In the genomic region with DNA sequence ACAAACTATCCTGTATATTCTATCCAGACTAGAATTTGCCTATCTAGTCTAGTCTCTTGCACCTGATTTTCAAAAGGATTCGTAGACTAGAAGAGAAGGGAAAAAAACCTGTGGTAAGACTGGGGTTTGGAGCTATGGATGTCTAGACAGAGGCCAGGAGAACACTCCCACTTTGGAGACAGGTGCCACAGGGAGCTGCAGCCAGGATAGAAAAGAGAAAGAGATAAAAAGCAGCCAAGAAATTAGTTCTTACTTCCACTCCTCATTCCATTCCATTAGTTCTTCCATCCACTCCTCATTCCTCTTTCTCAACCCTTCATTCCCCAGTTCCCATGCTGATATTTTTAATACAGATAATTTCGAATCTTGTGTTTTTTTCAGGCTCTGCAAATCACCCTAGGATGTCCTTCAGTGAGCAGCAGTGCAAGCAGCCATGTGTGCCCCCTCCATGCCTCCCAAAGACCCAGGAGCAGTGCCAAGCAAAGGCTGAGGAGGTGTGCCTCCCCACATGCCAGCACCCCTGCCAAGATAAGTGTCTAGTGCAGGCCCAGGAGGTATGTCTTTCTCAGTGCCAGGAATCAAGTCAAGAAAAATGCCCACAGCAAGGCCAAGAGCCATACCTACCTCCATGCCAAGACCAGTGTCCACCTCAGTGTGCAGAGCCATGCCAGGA, we compare ENCODE assay signal across 39 cellular contexts. TPM values are rescaled to one million over a fixed set of nuclear protein-coding genes. Genes with fewer than 3 reads are reported as not detected.
"Had no signal": no experiment of that assay in that cellular context is flagged by ENCODE, and none has a peak within 500 bp of the region (broad histone marks: within the 10 kb centered on the region; RNA-seq: fewer than 3 reads in every experiment).

No MANE protein-coding gene starts in this region.

- H3K27ac ChIP-seq: ascending aorta, cardiac muscle cell, VCaP had no signal

- H3K4me1 Mint-ChIP-seq: activated CD4-positive, alpha-beta T cell treated with anti-CD3 and anti-CD28 coated beads for 36 hours; activated naive CD8-positive, alpha-beta T cell treated with anti-CD3 and anti-CD28 coated beads, Interleukin-2, amount 50 U/mL, for 24 hours; brain; WTC11 had no signal

- H3K27me3 ChIP-seq: ascending aorta, cardiac muscle cell had no signal

- FAIRE-seq: bronchial epithelial cell, TTC549 had no signal

- H3K9me3 ChIP-seq: ascending aorta had no signal

- H3K27ac Mint-ChIP-seq: activated CD4-positive, alpha-beta memory T cell treated with anti-CD3 and anti-CD28 coated beads, Interleukin-2, amount 10 ng/mL, durations not matched to agents 7 days and 5 days; activated CD4-positive, alpha-beta T cell treated with anti-CD3 and anti-CD28 coated beads for 36 hours; activated CD4-positive, alpha-beta T cell treated with anti-CD3 and anti-CD28 coated beads, Interleukin-2, amount 10 ng/mL, durations not matched to agents 7 days and 5 days; activated CD8-positive, alpha-beta memory T cell treated with anti-CD3 and anti-CD28 coated beads, Interleukin-2, amount 10 ng/mL, durations not matched to agents 7 days and 5 days; activated CD8-positive, alpha-beta T cell treated with anti-CD3 and anti-CD28 coated beads, Interleukin-2, amount 10 ng/mL, durations not matched to agents 7 days and 5 days; activated naive CD8-positive, alpha-beta T cell; activated naive CD8-positive, alpha-beta T cell treated with anti-CD3 and anti-CD28 coated beads, Interleukin-2, amount 10 ng/mL, durations not matched to agents 7 days and 5 days; activated naive CD8-positive, alpha-beta T cell treated with anti-CD3 and anti-CD28 coated beads, Interleukin-2, amount 50 U/mL, for 24 hours; activated T-cell treated with anti-CD3 and anti-CD28 coated beads, Interleukin-2, amount 50 U/mL, for 24 hours; activated T-helper 2 cell treated with anti-CD3 and anti-CD28 coated beads, Interferon-gamma antibody, Interleukin-2, Interleukin-4, amounts not matched to agents 10 μg/mL and 5 μg/mL and 100 μg/mL, durations not matched to agents 14 hours and 24 hours and 36 hours; brain; T-helper 1 cell treated with Interleukin-12 subunit alpha and Interleukin-12 subunit beta and Interleukin-4 antibody, amounts not matched to agents 30 μg/mL and 1 μg/mL, for 36 hours; T-helper 2 cell treated with Interferon-gamma antibody and Interleukin-4, amounts not matched to agents 5 μg/mL and 100 μg/mL, for 36 hours; WTC11 had no signal

- H3K36me3 Mint-ChIP-seq: activated CD8-positive, alpha-beta memory T cell treated with anti-CD3 and anti-CD28 coated beads, Interleukin-2, amount 10 ng/mL, durations not matched to agents 7 days and 5 days; activated naive CD8-positive, alpha-beta T cell; activated naive CD8-positive, alpha-beta T cell treated with anti-CD3 and anti-CD28 coated beads, Interleukin-2, amount 10 ng/mL, durations not matched to agents 7 days and 5 days; brain; WTC11 had no signal

- H3K36me3 ChIP-seq: ascending aorta, cardiac muscle cell had no signal

- DNase-seq: activated CD4-positive, alpha-beta memory T cell treated with anti-CD3 and anti-CD28 coated beads, Interleukin-2, amount 10 ng/mL, durations not matched to agents 7 days and 5 days; activated CD4-positive, alpha-beta T cell treated with anti-CD3 and anti-CD28 coated beads for 1 hour; activated CD4-positive, alpha-beta T cell treated with anti-CD3 and anti-CD28 coated beads for 36 hours; activated CD4-positive, alpha-beta T cell treated with anti-CD3 and anti-CD28 coated beads for 48 hours; activated CD4-positive, alpha-beta T cell treated with anti-CD3 and anti-CD28 coated beads, Interleukin-2, amount 10 ng/mL, durations not matched to agents 7 days and 5 days; activated CD4-positive, alpha-beta T cell treated with anti-CD3 and anti-CD28 coated beads, Interleukin-2, amount 50 U/mL, for 48 hours; activated CD4-positive, CD25-positive, alpha-beta regulatory T cell; activated CD8-positive, alpha-beta memory T cell treated with anti-CD3 and anti-CD28 coated beads for 24 hours; activated CD8-positive, alpha-beta memory T cell treated with anti-CD3 and anti-CD28 coated beads, Interleukin-2, amount 10 ng/mL, durations not matched to agents 7 days and 5 days; activated CD8-positive, alpha-beta memory T cell treated with anti-CD3 and anti-CD28 coated beads, Interleukin-2, amount 50 U/mL, for 48 hours; activated CD8-positive, alpha-beta T cell treated with anti-CD3 and anti-CD28 coated beads, Interleukin-2, amount 10 ng/mL, durations not matched to agents 7 days and 5 days; activated effector memory CD4-positive, alpha-beta T cell treated with Interleukin-2 at 50 U/mL for 16 hours; activated gamma-delta T cell; activated naive CD4-positive, alpha-beta T cell treated with anti-CD3 and anti-CD28 coated beads, Interleukin-2, amount 50 U/mL, for 16 hours; activated naive CD4-positive, alpha-beta T cell treated with Interleukin-2 at 50 U/mL for 16 hours; activated naive CD8-positive, alpha-beta T cell treated with anti-CD3 and anti-CD28 coated beads, Interleukin-2, amount 10 ng/mL, durations not matched to agents 7 days and 5 days; activated naive CD8-positive, alpha-beta T cell treated with anti-CD3 and anti-CD28 coated beads, Interleukin-2, amount 50 U/mL, for 24 hours; activated T-cell treated with anti-CD3 and anti-CD28 coated beads, Interleukin-2, amount 50 U/mL, for 24 hours; activated T-cell treated with anti-CD3 and anti-CD28 coated beads, Interleukin-2, amount 50 U/mL, for 48 hours; amygdala; anterior cingulate cortex; caudate nucleus; cerebellar nuclear complex; T-helper 1 cell; T-helper 2 cell; T-helper 9 cell had no signal

- H3K4me3 ChIP-seq: ascending aorta, cardiac muscle cell had no signal

- H3K9me3 Mint-ChIP-seq: activated CD4-positive, alpha-beta memory T cell treated with anti-CD3 and anti-CD28 coated beads, Interleukin-2, amount 10 ng/mL, durations not matched to agents 7 days and 5 days; activated CD4-positive, alpha-beta T cell treated with anti-CD3 and anti-CD28 coated beads, Interleukin-2, amount 10 ng/mL, durations not matched to agents 7 days and 5 days; activated naive CD8-positive, alpha-beta T cell treated with anti-CD3 and anti-CD28 coated beads, Interleukin-2, amount 10 ng/mL, durations not matched to agents 7 days and 5 days; activated naive CD8-positive, alpha-beta T cell treated with anti-CD3 and anti-CD28 coated beads, Interleukin-2, amount 50 U/mL, for 24 hours; activated T-cell treated with anti-CD3 and anti-CD28 coated beads, Interleukin-2, amount 50 U/mL, for 24 hours; activated T-helper 2 cell treated with anti-CD3 and anti-CD28 coated beads, Interferon-gamma antibody, Interleukin-2, Interleukin-4, amounts not matched to agents 10 μg/mL and 5 μg/mL and 100 μg/mL, durations not matched to agents 14 hours and 24 hours and 36 hours; central memory CD8-positive, alpha-beta T cell; T-helper 1 cell treated with Interleukin-12 subunit alpha and Interleukin-12 subunit beta and Interleukin-4 antibody, amounts not matched to agents 30 μg/mL and 1 μg/mL, for 36 hours; T-helper 2 cell treated with Interferon-gamma antibody and Interleukin-4, amounts not matched to agents 5 μg/mL and 100 μg/mL, for 36 hours; WTC11 had no signal

- H3K4me3 Mint-ChIP-seq: activated CD4-positive, alpha-beta memory T cell treated with anti-CD3 and anti-CD28 coated beads, Interleukin-2, amount 10 ng/mL, durations not matched to agents 7 days and 5 days; activated CD4-positive, alpha-beta T cell treated with anti-CD3 and anti-CD28 coated beads for 36 hours; activated CD4-positive, alpha-beta T cell treated with anti-CD3 and anti-CD28 coated beads, Interleukin-2, amount 10 ng/mL, durations not matched to agents 7 days and 5 days; activated CD8-positive, alpha-beta memory T cell treated with anti-CD3 and anti-CD28 coated beads, Interleukin-2, amount 10 ng/mL, durations not matched to agents 7 days and 5 days; activated CD8-positive, alpha-beta T cell treated with anti-CD3 and anti-CD28 coated beads, Interleukin-2, amount 10 ng/mL, durations not matched to agents 7 days and 5 days; activated naive CD8-positive, alpha-beta T cell; activated naive CD8-positive, alpha-beta T cell treated with anti-CD3 and anti-CD28 coated beads, Interleukin-2, amount 10 ng/mL, durations not matched to agents 7 days and 5 days; activated naive CD8-positive, alpha-beta T cell treated with anti-CD3 and anti-CD28 coated beads, Interleukin-2, amount 50 U/mL, for 24 hours; activated T-cell treated with anti-CD3 and anti-CD28 coated beads, Interleukin-2, amount 50 U/mL, for 24 hours; brain; central memory CD8-positive, alpha-beta T cell; T-helper 1 cell treated with Interleukin-12 subunit alpha and Interleukin-12 subunit beta and Interleukin-4 antibody, amounts not matched to agents 30 μg/mL and 1 μg/mL, for 36 hours; T-helper 2 cell treated with Interferon-gamma antibody and Interleukin-4, amounts not matched to agents 5 μg/mL and 100 μg/mL, for 36 hours; WTC11 had no signal

- H3K4me1 ChIP-seq: ascending aorta had no signal

RNA-seq across cellular contexts. Expression of gene PRR9, which starts 0.5 kb away (rescaled TPM):
- total RNA-seq: activated CD4-positive, alpha-beta memory T cell treated with anti-CD3 and anti-CD28 coated beads, Interleukin-2, amount 10 ng/mL, durations not matched to agents 7 days and 5 days; activated CD4-positive, alpha-beta T cell treated with anti-CD3 and anti-CD28 coated beads for 36 hours; activated CD4-positive, alpha-beta T cell treated with anti-CD3 and anti-CD28 coated beads, Interleukin-2, amount 10 ng/mL, durations not matched to agents 7 days and 5 days; activated CD8-positive, alpha-beta memory T cell treated with anti-CD3 and anti-CD28 coated beads, Interleukin-2, amount 10 ng/mL, durations not matched to agents 7 days and 5 days; activated CD8-positive, alpha-beta T cell treated with anti-CD3 and anti-CD28 coated beads, Interleukin-2, amount 10 ng/mL, durations not matched to agents 7 days and 5 days; activated naive CD8-positive, alpha-beta T cell treated with anti-CD3 and anti-CD28 coated beads, Interleukin-2, amount 10 ng/mL, durations not matched to agents 7 days and 5 days; activated T-helper 2 cell treated with anti-CD3 and anti-CD28 coated beads, Interferon-gamma antibody, Interleukin-2, Interleukin-4, amounts not matched to agents 10 μg/mL and 5 μg/mL and 100 μg/mL, durations not matched to agents 14 hours and 24 hours and 36 hours; ascending aorta; bronchial epithelial cell; cardiac muscle cell; chondrocyte; WTC11 had no signal

RNA-seq across cellular contexts. Expression of gene LELP1, which starts 14.7 kb away (rescaled TPM):
- total RNA-seq: activated CD4-positive, alpha-beta memory T cell treated with anti-CD3 and anti-CD28 coated beads, Interleukin-2, amount 10 ng/mL, durations not matched to agents 7 days and 5 days; activated CD4-positive, alpha-beta T cell treated with anti-CD3 and anti-CD28 coated beads for 36 hours; activated CD4-positive, alpha-beta T cell treated with anti-CD3 and anti-CD28 coated beads, Interleukin-2, amount 10 ng/mL, durations not matched to agents 7 days and 5 days; activated CD8-positive, alpha-beta memory T cell treated with anti-CD3 and anti-CD28 coated beads, Interleukin-2, amount 10 ng/mL, durations not matched to agents 7 days and 5 days; activated CD8-positive, alpha-beta T cell treated with anti-CD3 and anti-CD28 coated beads, Interleukin-2, amount 10 ng/mL, durations not matched to agents 7 days and 5 days; activated naive CD8-positive, alpha-beta T cell treated with anti-CD3 and anti-CD28 coated beads, Interleukin-2, amount 10 ng/mL, durations not matched to agents 7 days and 5 days; activated T-helper 2 cell treated with anti-CD3 and anti-CD28 coated beads, Interferon-gamma antibody, Interleukin-2, Interleukin-4, amounts not matched to agents 10 μg/mL and 5 μg/mL and 100 μg/mL, durations not matched to agents 14 hours and 24 hours and 36 hours; ascending aorta; bronchial epithelial cell; cardiac muscle cell; chondrocyte; WTC11 had no signal

RNA-seq across cellular contexts. Expression of gene LORICRIN, which starts 41.6 kb away (rescaled TPM):
- total RNA-seq: activated CD4-positive, alpha-beta memory T cell treated with anti-CD3 and anti-CD28 coated beads, Interleukin-2, amount 10 ng/mL, durations not matched to agents 7 days and 5 days; activated CD4-positive, alpha-beta T cell treated with anti-CD3 and anti-CD28 coated beads for 36 hours; activated CD4-positive, alpha-beta T cell treated with anti-CD3 and anti-CD28 coated beads, Interleukin-2, amount 10 ng/mL, durations not matched to agents 7 days and 5 days; activated CD8-positive, alpha-beta memory T cell treated with anti-CD3 and anti-CD28 coated beads, Interleukin-2, amount 10 ng/mL, durations not matched to agents 7 days and 5 days; activated CD8-positive, alpha-beta T cell treated with anti-CD3 and anti-CD28 coated beads, Interleukin-2, amount 10 ng/mL, durations not matched to agents 7 days and 5 days; activated naive CD8-positive, alpha-beta T cell treated with anti-CD3 and anti-CD28 coated beads, Interleukin-2, amount 10 ng/mL, durations not matched to agents 7 days and 5 days; activated T-helper 2 cell treated with anti-CD3 and anti-CD28 coated beads, Interferon-gamma antibody, Interleukin-2, Interleukin-4, amounts not matched to agents 10 μg/mL and 5 μg/mL and 100 μg/mL, durations not matched to agents 14 hours and 24 hours and 36 hours; ascending aorta; bronchial epithelial cell; cardiac muscle cell; chondrocyte; WTC11 had no signal
